In the genomic region with DNA sequence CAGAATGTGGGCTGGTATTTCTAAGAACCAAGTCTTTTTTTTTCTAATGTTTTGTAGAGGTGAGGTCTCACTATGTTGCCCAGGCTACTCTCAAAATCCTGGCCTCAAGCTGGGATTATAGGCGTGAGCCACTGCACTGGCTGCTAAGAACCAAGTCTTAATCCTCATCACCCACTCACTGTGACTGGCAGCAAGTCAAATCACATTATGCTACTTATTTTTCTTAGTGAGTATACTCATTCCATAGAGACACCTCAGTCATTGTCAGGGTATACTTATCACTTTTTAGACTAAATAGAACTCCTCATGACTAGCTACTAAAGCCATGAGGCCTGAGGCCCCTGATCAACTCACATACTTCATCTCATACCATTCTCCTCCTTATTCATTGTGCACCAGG, we compare ENCODE assay signal across 10 cellular contexts.
"Had no signal": no experiment of that assay in that cellular context is flagged by ENCODE, and none has a peak within 500 bp of the region (broad histone marks: within the 10 kb centered on the region; RNA-seq: fewer than 3 reads in every experiment).

No MANE protein-coding gene starts in this region.

- H3K36me3 ChIP-seq: breast epithelium, esophagus muscularis mucosa, transverse colon had no signal

- H3K9me3 ChIP-seq: breast epithelium, esophagus muscularis mucosa, SK-N-SH, transverse colon had no signal

- DNase-seq: activated CD4-positive, alpha-beta T cell treated with anti-CD3 and anti-CD28 coated beads for 4 hours; activated naive CD4-positive, alpha-beta T cell treated with anti-CD3 and anti-CD28 coated beads for 36 hours; nephron progenitor cell; SK-N-SH; stimulated activated CD4-positive, alpha-beta T cell treated with anti-CD3 and anti-CD28 coated beads, Interleukin-15, amount 100 ng/mL, for 24 hours; T-helper 1 cell; transverse colon had no signal

- H3K4me1 ChIP-seq: breast epithelium, esophagus muscularis mucosa, transverse colon had no signal

- H3K9ac ChIP-seq: SK-N-SH had no signal

- H3K27ac ChIP-seq: breast epithelium, esophagus muscularis mucosa, hepatocyte, transverse colon had no signal

- H2AFZ ChIP-seq: hepatocyte had no signal

- H3K4me3 ChIP-seq: breast epithelium, esophagus muscularis mucosa, hepatocyte, transverse colon had no signal

- H3K27me3 ChIP-seq: breast epithelium, esophagus muscularis mucosa, hepatocyte, transverse colon had no signal

- H3K4me2 ChIP-seq: hepatocyte, SK-N-SH had no signal
